Comparison of ENCODE assay signal across 14 cellular contexts in the genomic region with DNA sequence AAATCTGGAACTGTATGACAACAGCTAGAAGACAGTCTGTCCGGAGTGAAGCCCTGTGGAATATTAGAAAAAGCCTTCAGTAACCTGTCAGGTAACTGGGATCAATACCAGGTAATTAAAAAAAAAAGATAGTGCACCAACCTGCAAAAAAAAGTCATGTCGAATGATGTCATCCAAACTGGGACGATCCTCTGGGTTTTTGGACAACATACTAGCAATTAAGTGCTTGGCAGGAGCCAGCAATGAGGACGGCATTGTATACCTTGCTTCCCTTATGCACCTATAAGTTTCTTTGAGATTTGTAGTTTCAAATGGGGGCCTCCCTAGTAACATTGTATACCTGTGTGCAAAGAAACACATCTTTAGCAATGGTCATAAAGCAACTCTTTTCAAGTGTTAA. TPM values are rescaled to one million over a fixed set of nuclear protein-coding genes. Genes with fewer than 3 reads are reported as not detected.
DNase-seq lines count a peak whose midpoint lies in the region; ATAC-seq and TF ChIP-seq lines count a peak whose summit lies in the region.
"Had no signal": no experiment of that assay in that cellular context is flagged by ENCODE, and none has a peak within 500 bp of the region (broad histone marks: within the 10 kb centered on the region; RNA-seq: fewer than 3 reads in every experiment).

No MANE protein-coding gene starts in this region.

- POLR2A ChIA-PET in SK-N-SH (lab: Yijun Ruan, JAX), result no interaction called here

- intact Hi-C loops in upper lobe of right lung (cut with DNase I), result loop anchor here (5.0 kb wide), 1 partner anchor 570 kb away; no protein-coding TSS in a partner anchor

- no peak overlapping the region for H2AFZ ChIP-seq in SK-N-SH (ENCODE audit: low read depth)

- TF ChIP-seq RAD21 in SK-N-SH (IDR thresholded peaks at IDR 0.05; ENCODE audit: low read length), result no peak

- no peaks in the 10 kb centered on the region for H3K9me3 Mint-ChIP-seq in endothelial cell (ENCODE audit: unreplicated experiment)
- H3K9me3 Mint-ChIP-seq: stimulated activated naive B cell treated with anti-CD40 and anti-IgM and Interleukin-4, amounts not matched to agents 10 μg/mL and 1 μg/mL and 100 μg/mL, for 72 hours had no signal

- peaks cover 0 to 2% of the 10 kb centered on the region in 2 experiments; a peak in 2 of 4 replicates for H3K4me1 ChIP-seq in SK-N-SH (ENCODE audit: control insufficient read depth in 1 of 2, insufficient read depth in 2 of 2, low read depth in 1 of 2, low read length in 1 of 2)
- peaks cover 5 to 15% of the 10 kb centered on the region in 2 donors for H3K4me1 ChIP-seq in muscle layer of duodenum (ENCODE audit: control insufficient read depth in 1 of 2, insufficient read depth in 2 of 2, low read length in 2 of 2)
- peaks cover 9% of the 10 kb centered on the region for H3K4me1 ChIP-seq in upper lobe of right lung

- H3K27me3 Mint-ChIP-seq in endothelial cell (ENCODE audit: unreplicated experiment), result no peaks in the 10 kb centered on the region
- H3K27me3 Mint-ChIP-seq: stimulated activated naive B cell treated with anti-CD40 and anti-IgM and Interleukin-4, amounts not matched to agents 10 μg/mL and 1 μg/mL and 100 μg/mL, for 72 hours had no signal

- no peak for ATAC-seq in SK-N-SH treated with all-trans-retinoic acid at 6 μM for 48 hours
- ATAC-seq in upper lobe of right lung, result no peak
- ATAC-seq: stimulated activated naive B cell treated with anti-CD40 and anti-IgM and Interleukin-4, amounts not matched to agents 10 μg/mL and 1 μg/mL and 100 μg/mL, for 72 hours had no signal

- TF ChIP-seq CTCF in SK-N-SH (IDR thresholded peaks at IDR 0.05) (no peak), endothelial cell (IDR thresholded peaks at IDR 0.05; ENCODE audit: unreplicated experiment) (no peak), upper lobe of right lung (IDR thresholded peaks at IDR 0.05) (no peak)

- peaks cover 56% of the 10 kb centered on the region for H3F3A ChIP-seq in SK-N-SH (replicated peaks; ENCODE audit: insufficient read depth)

- H3K4me3 ChIP-seq in SK-N-SH (ENCODE audit: low read depth in 2 of 2, low read length in 1 of 2) (peak overlapping the region; percentile 90 to 93), muscle layer of duodenum (ENCODE audit: low read depth in 1 of 2, low read length in 2 of 2) (peak overlapping the region; percentile 87 to 91), upper lobe of right lung (peak overlapping the region; percentile 80)

- peaks cover 57% of the 10 kb centered on the region for H3K4me1 Mint-ChIP-seq in endothelial cell (ENCODE audit: unreplicated experiment)

- H3K9me3 ChIP-seq in SK-N-SH, result no peaks in the 10 kb centered on the region
- no peaks in the 10 kb centered on the region for H3K9me3 ChIP-seq in muscle layer of duodenum (ENCODE audit: control insufficient read depth in 1 of 2, low read length in 2 of 2)
- H3K9me3 ChIP-seq in upper lobe of right lung, result no peaks in the 10 kb centered on the region

- peaks cover 71% of the 10 kb centered on the region for H3K36me3 Mint-ChIP-seq in endothelial cell (ENCODE audit: low read depth, unreplicated experiment)

- peaks cover 62% of the 10 kb centered on the region for H3K79me2 ChIP-seq in SK-N-SH (ENCODE audit: insufficient read depth)

- DNase-seq in SK-N-SH, result no peak
- no peak for DNase-seq in endothelial cell (ENCODE audit: low spot score)
- DNase-seq in upper lobe of right lung, result no peak
- DNase-seq in activated CD4-positive, alpha-beta T cell treated with anti-CD3 and anti-CD28 coated beads for 48 hours, result no peak
- no peak for DNase-seq in activated CD8-positive, alpha-beta memory T cell treated with anti-CD3 and anti-CD28 coated beads, Interleukin-2, amount 50 U/mL, for 48 hours
- no peak for DNase-seq in stimulated activated CD4-positive, alpha-beta T cell treated with anti-CD3 and anti-CD28 coated beads, Interleukin-1b, Interleukin-23, amount 100 ng/mL, for 48 hours
- DNase-seq: effector CD4-positive, alpha-beta T cell; EL; NCI-H2081; stimulated activated naive B cell treated with anti-CD40 and anti-IgM and Interleukin-4, amounts not matched to agents 10 μg/mL and 1 μg/mL and 100 μg/mL, for 72 hours had no signal

- H3K27me3 ChIP-seq in SK-N-SH (ENCODE audit: insufficient read depth) (no peaks in the 10 kb centered on the region), muscle layer of duodenum (ENCODE audit: low read depth, low read length) (no peaks in the 10 kb centered on the region), upper lobe of right lung (no peaks in the 10 kb centered on the region)

- H3K4me3 Mint-ChIP-seq in endothelial cell (ENCODE audit: unreplicated experiment), result peak overlapping the region; percentile 100
- H3K4me3 Mint-ChIP-seq: stimulated activated naive B cell treated with anti-CD40 and anti-IgM and Interleukin-4, amounts not matched to agents 10 μg/mL and 1 μg/mL and 100 μg/mL, for 72 hours had no signal

- peak overlapping the region in 1 of 2 experiments; percentile 87; a peak in 3 of 4 replicates for H3K27ac ChIP-seq in SK-N-SH (ENCODE audit: low read depth in 2 of 2, low read length in 1 of 2)
- no peak overlapping the region for H3K27ac ChIP-seq in muscle layer of duodenum (ENCODE audit: low read length)
- H3K27ac ChIP-seq in upper lobe of right lung, result no peak overlapping the region
- H3K27ac ChIP-seq: 22Rv1 had no signal

- peak overlapping the region; percentile 75 for H3K27ac Mint-ChIP-seq in endothelial cell (ENCODE audit: unreplicated experiment)
- H3K27ac Mint-ChIP-seq: stimulated activated naive B cell treated with anti-CD40 and anti-IgM and Interleukin-4, amounts not matched to agents 10 μg/mL and 1 μg/mL and 100 μg/mL, for 72 hours had no signal

- H3K36me3 ChIP-seq in SK-N-SH (replicated peaks in 1 of 2; ENCODE audit: control insufficient read depth in 1 of 2, insufficient read depth in 2 of 2, low read length in 1 of 2), result peaks cover 61 to 65% of the 10 kb centered on the region in 2 experiments
- peaks cover 31 to 38% of the 10 kb centered on the region in 2 donors for H3K36me3 ChIP-seq in muscle layer of duodenum (ENCODE audit: control insufficient read depth in 1 of 2, insufficient read depth in 2 of 2, low read length in 2 of 2)
- peaks cover 46% of the 10 kb centered on the region for H3K36me3 ChIP-seq in upper lobe of right lung

- H4K20me1 ChIP-seq in SK-N-SH (ENCODE audit: insufficient read depth), result peaks cover 69% of the 10 kb centered on the region

- 70% methylated on average over 4 of the region's 4 CpGs for WGBS in SK-N-SH (ENCODE audit: low lambda C conversion rate)

- peak overlapping the region; percentile 95 for H3K9ac ChIP-seq in SK-N-SH

- no peak for TF ChIP-seq EP300 in SK-N-SH (IDR thresholded peaks at IDR 0.05; ENCODE audit: borderline replicate concordance in 1 of 2, low read depth in 1 of 2, low read length in 1 of 2)

- H3K9me2 ChIP-seq in SK-N-SH, result no peaks in the 10 kb centered on the region

- peak overlapping the region; percentile 87 for H3K4me2 ChIP-seq in SK-N-SH

- CTCF ChIA-PET in SK-N-SH (lab: Yijun Ruan, JAX), result interaction anchor here (1.2 to 2.5 kb wide), 5 partner anchors 392 to 1159 kb away, joined by 4 to 13 read pairs (median 5); no protein-coding TSS in a partner anchor

TF ChIP-seq in SK-N-SH, 30 proteins besides CTCF, POLR2A, EP300 and RAD21:
- 0 out of 2 replicates have a peak, but pooled peaks have one; percentile 7 for TF ChIP-seq TAF1 (IDR thresholded peaks at IDR 0.05; ENCODE audit: borderline replicate concordance, low read depth, low read length)
- no peak for TF ChIP-seq FOSL2 (IDR thresholded peaks at IDR 0.05; ENCODE audit: borderline replicate concordance, low read depth)

TF ChIP-seq in SK-N-SH treated with all-trans-retinoic acid at 6 μM for 48 hours, 23 proteins besides CTCF, POLR2A, EP300 and RAD21 (continues in another document):
- no peak for TF ChIP-seq ESRRG (CRISPR knock-in tag; IDR thresholded peaks at IDR 0.05)
- no peak for TF ChIP-seq SNAI2 (CRISPR knock-in tag; IDR thresholded peaks at IDR 0.05)
- TF ChIP-seq ZNF8 (CRISPR knock-in tag; IDR thresholded peaks at IDR 0.05), result no peak
- TF ChIP-seq OSR1 (CRISPR knock-in tag; IDR thresholded peaks at IDR 0.05), result no peak
- TF ChIP-seq ZFP30 (CRISPR knock-in tag; IDR thresholded peaks at IDR 0.05), result no peak
- no peak for TF ChIP-seq TOX (CRISPR knock-in tag; IDR thresholded peaks at IDR 0.05; ENCODE audit: borderline replicate concordance)
- no peak for TF ChIP-seq TCF4 (CRISPR knock-in tag; IDR thresholded peaks at IDR 0.05; ENCODE audit: borderline replicate concordance)
- no peak for TF ChIP-seq ZNF70 (CRISPR knock-in tag; IDR thresholded peaks at IDR 0.05)
- TF ChIP-seq TSHZ2 (CRISPR knock-in tag; IDR thresholded peaks at IDR 0.05), result no peak

RNA-seq across cellular contexts. Expression of gene PLK2, which starts 2.8 kb away (rescaled TPM):
- 157 and 225 TPM in 2 replicates for polyA plus RNA-seq in SK-N-SH (2012; rRNA removed)
- polyA plus RNA-seq in SK-N-SH (2012; cell fraction: cytosol; rRNA removed), result 138 and 149 TPM in 2 replicates
- 480 and 571 TPM in 2 replicates for polyA plus RNA-seq in SK-N-SH (2012; cell fraction: nucleus; rRNA removed)
- total RNA-seq in endothelial cell (ENCODE audit: unreplicated experiment) (572 TPM), upper lobe of right lung (41.1 TPM)

RNA-seq across cellular contexts. Expression of gene GAPT, which starts 34.2 kb away (rescaled TPM):
- polyA plus RNA-seq in SK-N-SH (2012; rRNA removed), result not detected in 2 replicates
- not detected in 2 replicates for polyA plus RNA-seq in SK-N-SH (2012; cell fraction: cytosol; rRNA removed)
- not detected in 2 replicates for polyA plus RNA-seq in SK-N-SH (2012; cell fraction: nucleus; rRNA removed)
- total RNA-seq in endothelial cell (ENCODE audit: unreplicated experiment) (1.4 TPM), upper lobe of right lung (5.2 TPM)
- total RNA-seq: RPMI7951 had no signal

Comparison
In these comparisons a context has a peak if more than half of its experiments do, and no peak if none do; other contexts are left out.
1. RNA of gene PLK2, which starts 2.8 kb away (total RNA-seq): 572 TPM in endothelial cell (single experiment); 41.1 TPM in upper lobe of right lung (single experiment); every median in the first group is over 10 times any median in the second.
2. Peak in every context shown above with its lines, with median percentiles within 50 percentile points of each other: H3K4me3 ChIP-seq.